Comparison of ENCODE assay signal across 8 cellular contexts in the genomic region with DNA sequence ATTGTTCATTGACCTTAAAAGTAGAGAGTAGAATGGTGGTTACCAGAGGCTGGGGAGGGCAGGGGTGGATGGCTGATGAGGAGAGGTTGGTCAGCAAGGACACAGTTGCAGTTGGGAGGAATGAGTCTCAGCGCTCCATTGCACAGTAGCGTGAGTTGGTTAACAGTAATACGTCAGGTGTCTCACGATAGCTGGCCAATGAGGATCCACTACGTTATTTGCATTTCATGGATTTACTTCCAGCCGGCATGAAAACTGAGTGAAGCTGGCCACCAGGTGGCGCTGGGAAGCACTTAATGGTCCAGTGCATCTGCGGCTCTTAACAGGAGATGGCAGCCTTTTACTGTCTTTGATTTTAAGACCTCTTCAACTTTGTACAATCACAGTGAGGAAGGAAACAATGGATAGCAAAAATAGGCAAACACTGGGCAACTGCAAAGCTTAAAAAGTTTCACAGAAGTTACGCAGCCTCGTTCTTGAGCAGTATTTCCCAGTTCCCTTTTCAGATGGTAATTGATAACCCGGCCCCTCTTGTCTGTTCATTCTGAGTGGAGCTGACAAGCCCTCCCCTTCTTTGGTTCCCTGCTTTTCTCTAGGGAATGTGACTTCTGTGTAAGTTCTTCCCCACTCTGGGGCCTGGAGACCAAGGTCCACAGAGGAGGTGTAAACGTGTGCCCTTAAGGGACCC. TPM values are rescaled to one million over a fixed set of nuclear protein-coding genes. Genes with fewer than 3 reads are reported as not detected.
DNase-seq lines count a peak whose midpoint lies in the region; ATAC-seq and TF ChIP-seq lines count a peak whose summit lies in the region.

No MANE protein-coding gene starts in this region.

- TF ChIP-seq POLR2A in HCT116 (IDR thresholded peaks at IDR 0.05; ENCODE audit: borderline replicate concordance, extremely low read depth, insufficient read depth, insufficient read length), result no peak

- peak; percentile 95 to 100 (median 100) for TF ChIP-seq CTCF in HCT116 (IDR thresholded peaks at IDR 0.05 in 2 of 3, conservative IDR thresholded peaks at IDR 0.05 in 1 of 3; ENCODE audit: borderline replicate concordance in 1 of 3, insufficient read depth in 1 of 3, low read depth in 2 of 3, low read length in 2 of 3)
- peak; percentile 100 for TF ChIP-seq CTCF in MM.1S (IDR thresholded peaks at IDR 0.05; ENCODE audit: low read length)
- peak; percentile 99 for TF ChIP-seq CTCF in RWPE2 (IDR thresholded peaks at IDR 0.05; ENCODE audit: poor library complexity, severe bottlenecking)
- peak; percentile 100 for TF ChIP-seq CTCF in foreskin fibroblast (IDR thresholded peaks at IDR 0.05; ENCODE audit: low read depth, low read length)

- no peaks in the 10 kb centered on the region for H3K36me3 Mint-ChIP-seq in activated T-helper 17 cell treated with anti-CD3 and anti-CD28 coated beads, Interleukin-2, amount 50 U/mL, for 72 hours (ENCODE audit: low read depth)

- peaks cover 8% of the 10 kb centered on the region for H3K4me1 Mint-ChIP-seq in activated T-helper 17 cell treated with anti-CD3 and anti-CD28 coated beads, Interleukin-2, amount 50 U/mL, for 72 hours

- H3K9me2 ChIP-seq in HCT116 (ENCODE audit: insufficient read depth) (no peaks in the 10 kb centered on the region), MM.1S (replicated peaks; ENCODE audit: insufficient read depth, low read length) (no peaks in the 10 kb centered on the region)

- POLR2A ChIA-PET in HCT116 (lab: Charles Lee), result interaction anchor here (0.5 kb wide), 1 partner anchor 444 kb away, joined by 3 read pairs; no protein-coding TSS in a partner anchor

- no peaks in the 10 kb centered on the region for H3K27me3 Mint-ChIP-seq in activated T-helper 17 cell treated with anti-CD3 and anti-CD28 coated beads, Interleukin-2, amount 50 U/mL, for 72 hours

- RAD21 ChIA-PET in HCT116 (lab: Charles Lee; ENCODE audit: low non-redundant PET in 1 of 2, low total read pairs in 2 of 2, uncharacterized antibody in 2 of 2, unreplicated experiment in 2 of 2), result interaction anchor here (0.9 to 1.3 kb wide), 3 partner anchors 434 to 584 kb away, joined by 3 read pairs; no protein-coding TSS in a partner anchor

- H3K4me2 ChIP-seq in HCT116 (ENCODE audit: low read length), result peak overlapping the region; percentile 11
- H3K4me2 ChIP-seq in MM.1S (ENCODE audit: low read depth, low read length), result peak overlapping the region; percentile 53

- no peaks in the 10 kb centered on the region for H3F3A ChIP-seq in MM.1S (ENCODE audit: insufficient read depth, low read length)

- H4K20me1 ChIP-seq in HCT116 (ENCODE audit: insufficient read depth) (no peaks in the 10 kb centered on the region), MM.1S (ENCODE audit: insufficient read depth, low read length) (no peaks in the 10 kb centered on the region)

- H3K4me1 ChIP-seq in HCT116 (ENCODE audit: control insufficient read depth in 1 of 2, insufficient read depth in 2 of 2, low read length in 2 of 2) (peaks cover 0 to 5% of the 10 kb centered on the region in 2 experiments; a peak in 1 of 4 replicates), MM.1S (ENCODE audit: low read length) (0 out of 2 replicates have a peak, but pooled peaks cover 4% of the 10 kb centered on the region), RWPE2 (ENCODE audit: insufficient read depth, poor library complexity, severe bottlenecking) (peaks cover 15% of the 10 kb centered on the region)

- no peak overlapping the region for H3K27ac Mint-ChIP-seq in activated T-helper 17 cell treated with anti-CD3 and anti-CD28 coated beads, Interleukin-2, amount 50 U/mL, for 72 hours

- DNase-seq in GF-D8 (lab: John Stamatoyannopoulos, UW), result peak; percentile 49
- DNase-seq in HCT116 (ENCODE audit: low read depth, low spot score), result peak; percentile 88
- DNase-seq in MM.1S, result peak; percentile 93
- no peak for DNase-seq in RWPE2 (ENCODE audit: low spot score)
- peak; percentile 90 to 97 for DNase-seq in foreskin fibroblast
- DNase-seq in nucleus accumbens (lab: John Stamatoyannopoulos, UW), result peak in 53 of 56 donors; percentile 23 to 92 (median 70)
- peak; percentile 97 for DNase-seq in superior temporal gyrus (ENCODE audit: extremely low spot score)

- H3K9me3 Mint-ChIP-seq in activated T-helper 17 cell treated with anti-CD3 and anti-CD28 coated beads, Interleukin-2, amount 50 U/mL, for 72 hours, result no peaks in the 10 kb centered on the region

- H3K4me3 ChIP-seq in HCT116 (replicated peaks in 1 of 2; ENCODE audit: low read depth in 1 of 2, low read length in 2 of 2) (no peak overlapping the region), MM.1S (ENCODE audit: low read length) (peak overlapping the region; percentile 20; the same call in 1 of the 2 replicates), RWPE2 (ENCODE audit: severe bottlenecking) (no peak overlapping the region), foreskin fibroblast (ENCODE audit: low read depth in 1 of 2, low read length in 2 of 2) (no peak overlapping the region)

- TF ChIP-seq RAD21 in HCT116 (IDR thresholded peaks at IDR 0.05; ENCODE audit: low read depth), result peak; percentile 96

- H3K36me3 ChIP-seq in HCT116 (ENCODE audit: control insufficient read depth in 1 of 2, insufficient read depth in 2 of 2, low read length in 2 of 2) (no peaks in the 10 kb centered on the region), MM.1S (replicated peaks; ENCODE audit: insufficient read depth, low read length) (no peaks in the 10 kb centered on the region), RWPE2 (ENCODE audit: low read depth) (no peaks in the 10 kb centered on the region)

- H2AFZ ChIP-seq in HCT116 (ENCODE audit: low read depth, low read length, poor library complexity, severe bottlenecking) (no peak overlapping the region), MM.1S (ENCODE audit: low read length) (peak overlapping the region; percentile 72)

- H3K9me3 ChIP-seq in HCT116 (ENCODE audit: control insufficient read depth in 1 of 2, insufficient read depth in 1 of 2, low read depth in 1 of 2, low read length in 2 of 2), result no peaks in the 10 kb centered on the region
- H3K9me3 ChIP-seq in MM.1S (replicated peaks; ENCODE audit: insufficient read depth, low read length), result no peaks in the 10 kb centered on the region
- H3K9me3 ChIP-seq in RWPE2 (ENCODE audit: severe bottlenecking), result no peaks in the 10 kb centered on the region

- H3K4me3 Mint-ChIP-seq in activated T-helper 17 cell treated with anti-CD3 and anti-CD28 coated beads, Interleukin-2, amount 50 U/mL, for 72 hours, result peak overlapping the region; percentile 17

- CTCF ChIA-PET in HCT116 (lab: Charles Lee), result interaction anchor here (0.7 to 4.1 kb wide), 25 partner anchors 10 to 780 kb away, joined by 3 to 28 read pairs (median 5); a partner anchor contains a TSS

- H3K9ac ChIP-seq in HCT116 (ENCODE audit: low read length), result no peak overlapping the region
- H3K9ac ChIP-seq in MM.1S (ENCODE audit: low read length), result peak overlapping the region; percentile 16; the same call in 1 of the 2 replicates

- no TSS peak for BruUV-seq in HCT116 (replicated peaks; lab: Mats Ljungman, UMichigan)

- H3K27me3 ChIP-seq in HCT116 (ENCODE audit: insufficient read depth, low read length) (no peaks in the 10 kb centered on the region), MM.1S (replicated peaks; ENCODE audit: insufficient read depth, low read length) (no peaks in the 10 kb centered on the region), RWPE2 (ENCODE audit: insufficient read depth, poor library complexity, severe bottlenecking) (no peaks in the 10 kb centered on the region)

- peak; percentile 96 for ATAC-seq in HCT116
- peak; percentile 83 for ATAC-seq in RWPE2 (ENCODE audit: low read depth)
- ATAC-seq in activated T-helper 17 cell treated with anti-CD3 and anti-CD28 coated beads, Interleukin-2, amount 50 U/mL, for 72 hours (replicated peaks), result peak; percentile 94

- intact Hi-C loops in HCT116 (cut with micrococcal nuclease), result loop anchor here (1.0 kb wide), 6 partner anchors 133 to 774 kb away; a partner anchor contains a TSS

- H3K79me2 ChIP-seq in HCT116 (ENCODE audit: insufficient read depth, low read length) (no peaks in the 10 kb centered on the region), MM.1S (ENCODE audit: low read length) (no peaks in the 10 kb centered on the region)

- H3K27ac ChIP-seq in HCT116 (ENCODE audit: low read depth, low read length) (no peak overlapping the region), MM.1S (ENCODE audit: low read length) (no peak overlapping the region), RWPE2 (ENCODE audit: poor library complexity, severe bottlenecking) (no peak overlapping the region)

TF ChIP-seq in HCT116, 20 proteins besides CTCF, POLR2A, EP300 and RAD21 (continues in another document):
- TF ChIP-seq CBX3 (IDR thresholded peaks at IDR 0.05; ENCODE audit: low read depth), result 0 out of 2 replicates have a peak, but pooled peaks have one; percentile 30
- peak; percentile 63 for TF ChIP-seq YY1 (IDR thresholded peaks at IDR 0.05; ENCODE audit: extremely low read depth, insufficient replicate concordance, low read depth, low read length)
- TF ChIP-seq, protein P1, sequence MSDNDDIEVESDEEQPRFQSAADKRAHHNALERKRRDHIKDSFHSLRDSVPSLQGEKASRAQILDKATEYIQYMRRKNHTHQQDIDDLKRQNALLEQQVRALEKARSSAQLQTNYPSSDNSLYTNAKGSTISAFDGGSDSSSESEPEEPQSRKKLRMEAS (IDR thresholded peaks at IDR 0.05), result no peak
- TF ChIP-seq SIN3A (IDR thresholded peaks at IDR 0.05; ENCODE audit: low read depth), result no peak
- peak; percentile 25; the same call in 1 of the 2 replicates for TF ChIP-seq POLR2AphosphoS5 (IDR thresholded peaks at IDR 0.05; ENCODE audit: low read depth, low read length)
- peak; percentile 9 for TF ChIP-seq TCF7L2 (IDR thresholded peaks at IDR 0.05; ENCODE audit: borderline replicate concordance, extremely low read depth, insufficient read depth, insufficient read length)

RNA-seq across cellular contexts. Expression of a gene that starts 23.7 kb away (rescaled TPM):
- 5.0 TPM for total RNA-seq in HCT116 (2021; ENCODE audit: unreplicated experiment)
- polyA plus RNA-seq in HCT116 (2012), result 4.9 and 5.3 TPM in 2 replicates
- total RNA-seq in activated T-helper 17 cell treated with anti-CD3 and anti-CD28 coated beads, Interleukin-2, amount 50 U/mL, for 72 hours, result 1 to 10 TPM; 1.9 to 3.7 TPM
